ENCODE assay signal across 23 cellular contexts in genomic region chr1:240014051-240014450, GRCh38.
"Had no signal": no experiment of that assay in that cellular context is flagged by ENCODE, and none has a peak within 500 bp of the region (broad histone marks: within the 10 kb centered on the region; RNA-seq: fewer than 3 reads in every experiment).

No MANE protein-coding gene starts in this region.

- H3K4me1 Mint-ChIP-seq: IgD-negative memory B cell had no signal

- FAIRE-seq: K562, RCC 7860 had no signal

- H3K27ac Mint-ChIP-seq: IgD-negative memory B cell had no signal

- H3K4me3 Mint-ChIP-seq: IgD-negative memory B cell had no signal

- H3K27me3 Mint-ChIP-seq: IgD-negative memory B cell had no signal

- H3K4me1 ChIP-seq: SJSA1 had no signal

- H3K36me3 ChIP-seq: SJSA1 had no signal

- DNase-seq: Kasumi-1, MM.1S, MV-4-11, NCI-H1048, NCI-H1105, NCI-H1436 treated with DMSO at 0.1 percent for 48 hours, NCI-H1694, NCI-H187 treated with DMSO at 0.1 percent for 48 hours, NCI-H2029 treated with DMSO at 0.1 percent for 48 hours, NCI-H2171 treated with DMSO at 0.1 percent for 48 hours, NCI-H345, NCI-H446 treated with DMSO at 0.1 percent for 48 hours, NCI-H510A treated with DMSO at 0.1 percent for 48 hours, NCI-H526, NCI-H82, Right ventricle myocardium superior, RPMI8226, SIG-M5 had no signal

- H3K27ac ChIP-seq: KMS-11, SJSA1 had no signal

- H3K4me3 ChIP-seq: K562, SJSA1 had no signal
